ENCODE assay signal across 8 cellular contexts in the genomic region with DNA sequence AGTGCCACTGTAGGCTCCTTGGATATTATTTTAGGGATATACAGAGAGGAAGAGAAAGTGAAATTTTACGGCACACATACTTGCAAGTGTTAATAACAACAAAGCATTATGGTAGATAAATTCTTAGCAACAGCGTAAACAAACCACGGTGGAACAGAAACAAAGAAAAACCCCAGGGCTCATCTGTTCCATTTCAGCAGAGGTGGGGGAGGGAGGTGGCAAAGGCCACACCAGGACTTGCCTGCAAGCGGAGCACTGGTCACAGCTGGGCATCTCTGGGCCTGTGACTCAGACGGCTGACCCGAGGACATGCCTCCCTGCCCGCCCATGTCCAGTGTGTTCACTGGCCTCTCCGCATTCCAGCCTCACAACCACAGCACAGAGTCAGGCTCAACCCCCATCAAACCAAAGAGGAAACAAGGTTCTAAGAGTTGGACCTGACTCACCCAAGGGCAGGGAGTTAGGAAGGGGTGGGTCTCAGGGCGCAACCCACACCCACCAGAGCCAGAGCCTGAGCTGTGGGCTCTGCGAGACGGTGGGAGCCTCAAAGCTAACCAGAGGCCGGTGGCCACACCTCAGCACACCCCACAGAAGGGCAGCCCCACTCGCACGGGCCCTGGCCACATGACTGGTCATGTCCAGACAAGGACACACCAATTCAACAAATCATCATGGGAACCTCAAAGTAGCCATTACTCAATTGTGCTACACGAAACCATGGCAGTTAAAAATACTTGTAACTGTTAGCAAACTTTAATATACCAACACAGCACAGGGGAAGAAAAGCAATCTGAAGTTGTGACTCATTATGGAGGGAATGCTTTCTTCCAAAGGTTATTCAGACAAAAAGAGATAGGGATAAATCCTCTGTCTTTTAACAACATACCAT. TPM values are rescaled to one million over a fixed set of nuclear protein-coding genes. Genes with fewer than 3 reads are reported as not detected.
A peak's percentile ranks its signal among the peaks of the same experiment; 100 is the strongest.
DNase-seq lines count a peak whose midpoint lies in the region; ATAC-seq and TF ChIP-seq lines count a peak whose summit lies in the region.

No MANE protein-coding gene starts in this region.

- DNase-seq in AG20443 (ENCODE audit: low spot score): peak; percentile 94
- DNase-seq in Peyer's patch: peak; percentile 63 to 92 (median 92)
- DNase-seq in activated effector memory CD4-positive, alpha-beta T cell treated with Interleukin-2 at 50 U/mL for 16 hours: peak; percentile 56
- DNase-seq in foreskin fibroblast: peak; percentile 99 to 100
- peak in 29 of 56 donors; percentile 4 to 78 (median 24) for DNase-seq in nucleus accumbens (lab: John Stamatoyannopoulos, UW)
- peak; percentile 79 to 90 for DNase-seq in thyroid gland

- H3K4me1 ChIP-seq in Peyer's patch (peaks cover 0 to 73% (median 13%) of the 10 kb centered on the region in 4 donors), thyroid gland (peaks cover 38 to 76% of the 10 kb centered on the region in 2 donors)

- no peaks in the 10 kb centered on the region for H3K27me3 ChIP-seq in Peyer's patch
- H3K27me3 ChIP-seq in thyroid gland: no peaks in the 10 kb centered on the region

- H3K36me3 ChIP-seq in Peyer's patch: no peaks in the 10 kb centered on the region
- H3K36me3 ChIP-seq in thyroid gland: no peaks in the 10 kb centered on the region

- peak in 2 of 6 experiments; percentile 15 to 22 for TF ChIP-seq CTCF in Peyer's patch (IDR thresholded peaks at IDR 0.05)
- no peak for TF ChIP-seq CTCF in foreskin fibroblast (IDR thresholded peaks at IDR 0.05; ENCODE audit: low read depth, low read length)
- TF ChIP-seq CTCF in thyroid gland (IDR thresholded peaks at IDR 0.05): no peak

- H3K27ac ChIP-seq in Peyer's patch: peak overlapping the region; percentile 68 to 98 (median 89)
- peak overlapping the region; percentile 79 to 92 (median 87) for H3K27ac ChIP-seq in thyroid gland

- H3K9me3 ChIP-seq in Peyer's patch (no peaks in the 10 kb centered on the region), thyroid gland (no peaks in the 10 kb centered on the region)

- 21 to 36% methylated on average over 10 to 14 of the region's 15 CpGs for WGBS in thyroid gland, 2 donors

- in situ Hi-C loops in GM18951 (cut with MboI; ENCODE audit: low sequenced_read_pairs, unreplicated experiment): no loop called here

- TF ChIP-seq POLR2A in GM18951 (IDR thresholded peaks at IDR 0.05; ENCODE audit: extremely low read depth, insufficient read depth, insufficient read length) (peak; percentile 29), Peyer's patch (IDR thresholded peaks at IDR 0.05) (no peak), thyroid gland (IDR thresholded peaks at IDR 0.05) (peak in 1 of 2 donors; percentile 31)

- intact Hi-C loops in thyroid gland (cut with DNase I): no loop called here

- ATAC-seq in HG03135 (IDR thresholded peaks at IDR 0.05; ENCODE audit: unreplicated experiment): peak; percentile 83

- H3K4me3 ChIP-seq in Peyer's patch (peak overlapping the region in 3 of 4 donors; percentile 29 to 41 (median 33)), foreskin fibroblast (ENCODE audit: low read depth in 1 of 2, low read length in 2 of 2) (peak overlapping the region; percentile 39 to 44), thyroid gland (replicated peaks in 1 of 3) (no peak overlapping the region)

RNA-seq across cellular contexts. Expression of a gene that starts 10.7 kb away (rescaled TPM):
- 100 to 1,000 TPM in 1 of 4 donors, 10 to 100 TPM in 3; 53.6 to 137 (median 71.0) TPM for total RNA-seq in Peyer's patch
- 100 to 1,000 TPM; 102 to 123 (median 116) TPM for total RNA-seq in thyroid gland

RNA-seq across cellular contexts. Expression of a gene that starts 37.8 kb away (rescaled TPM):
- 100 to 1,000 TPM in 1 of 4 donors, 10 to 100 TPM in 3; 22.9 to 107 (median 65.3) TPM for total RNA-seq in Peyer's patch
- total RNA-seq in thyroid gland: 10 to 100 TPM; 19.8 to 32.4 (median 28.4) TPM

Comparison
In these comparisons a context has a peak if more than half of its experiments do, and no peak if none do; other contexts are left out.
1. DNase-seq: peak in every context shown above with its lines; median percentile 100 in foreskin fibroblast; 94 in AG20443; 92 in Peyer's patch; 84 in thyroid gland; 56 in activated effector memory CD4-positive, alpha-beta T cell treated with Interleukin-2 at 50 U/mL for 16 hours; 24 in nucleus accumbens.
2. H3K4me3 ChIP-seq: peak in Peyer's patch (3 of 4) and foreskin fibroblast (2 of 2); none in thyroid gland (0 of 3).